ENCODE assay signal across 1 cellular context in the genomic region with DNA sequence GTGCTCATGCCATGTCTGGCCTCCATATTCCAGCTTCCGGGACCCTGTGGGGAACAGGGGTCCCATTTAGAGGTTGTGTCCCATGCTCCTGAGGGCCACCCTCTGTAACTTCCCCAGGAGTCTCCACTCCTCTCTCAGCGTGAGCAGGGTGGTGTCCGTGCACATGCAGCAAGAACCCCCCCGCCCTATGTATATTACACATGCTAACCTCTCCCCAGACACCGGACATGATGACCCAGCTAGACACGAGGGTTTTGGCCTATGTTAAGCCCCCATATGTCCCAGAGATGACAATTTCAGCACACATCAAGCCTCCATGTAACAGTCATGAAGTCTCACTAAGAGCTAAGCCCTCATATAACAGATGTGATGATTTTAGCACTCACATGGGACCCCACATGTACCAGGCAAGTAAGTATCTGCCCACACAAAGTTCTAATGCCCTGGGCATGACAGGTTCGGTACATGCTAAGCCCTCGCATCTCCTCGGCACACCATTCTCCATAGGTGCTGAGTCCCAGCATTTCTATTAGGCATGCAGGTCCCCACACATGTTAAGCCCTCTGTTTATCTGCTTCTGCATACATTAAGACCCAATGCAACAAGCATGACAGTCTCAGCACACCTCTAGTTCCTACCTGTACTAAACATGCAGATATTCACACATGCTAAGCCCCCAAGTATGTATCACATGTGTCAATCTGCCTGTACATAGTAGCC.
TF ChIP-seq lines count a peak whose summit lies in the region.

No MANE protein-coding gene starts in this region.

TF ChIP-seq in GM23338, 12 proteins besides CTCF, POLR2A, EP300 and RAD21:
- TF ChIP-seq JUNB (IDR thresholded peaks at IDR 0.05; ENCODE audit: unreplicated experiment) (no peak), EZH2phosphoT487 (IDR thresholded peaks at IDR 0.05; ENCODE audit: unreplicated experiment) (no peak), CREB1 (CRISPR knock-in tag; IDR thresholded peaks at IDR 0.05; ENCODE audit: low read depth) (no peak), POLR2AphosphoS5 (IDR thresholded peaks at IDR 0.05; ENCODE audit: low read depth) (no peak), ZNF331 (CRISPR knock-in tag; IDR thresholded peaks at IDR 0.05; ENCODE audit: low read depth) (no peak), EZH2 (IDR thresholded peaks at IDR 0.05; ENCODE audit: low read depth, unreplicated experiment) (no peak), ZNF114 (CRISPR knock-in tag; IDR thresholded peaks at IDR 0.05) (no peak), NANOG (IDR thresholded peaks at IDR 0.05; ENCODE audit: borderline replicate concordance) (no peak), STAT1 (IDR thresholded peaks at IDR 0.05; ENCODE audit: unreplicated experiment) (no peak)
- TF ChIP-seq, protein P1, sequence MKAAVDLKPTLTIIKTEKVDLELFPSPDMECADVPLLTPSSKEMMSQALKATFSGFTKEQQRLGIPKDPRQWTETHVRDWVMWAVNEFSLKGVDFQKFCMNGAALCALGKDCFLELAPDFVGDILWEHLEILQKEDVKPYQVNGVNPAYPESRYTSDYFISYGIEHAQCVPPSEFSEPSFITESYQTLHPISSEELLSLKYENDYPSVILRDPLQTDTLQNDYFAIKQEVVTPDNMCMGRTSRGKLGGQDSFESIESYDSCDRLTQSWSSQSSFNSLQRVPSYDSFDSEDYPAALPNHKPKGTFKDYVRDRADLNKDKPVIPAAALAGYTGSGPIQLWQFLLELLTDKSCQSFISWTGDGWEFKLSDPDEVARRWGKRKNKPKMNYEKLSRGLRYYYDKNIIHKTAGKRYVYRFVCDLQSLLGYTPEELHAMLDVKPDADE (IDR thresholded peaks at IDR 0.05) = no peak
- TF ChIP-seq, protein P2, sequence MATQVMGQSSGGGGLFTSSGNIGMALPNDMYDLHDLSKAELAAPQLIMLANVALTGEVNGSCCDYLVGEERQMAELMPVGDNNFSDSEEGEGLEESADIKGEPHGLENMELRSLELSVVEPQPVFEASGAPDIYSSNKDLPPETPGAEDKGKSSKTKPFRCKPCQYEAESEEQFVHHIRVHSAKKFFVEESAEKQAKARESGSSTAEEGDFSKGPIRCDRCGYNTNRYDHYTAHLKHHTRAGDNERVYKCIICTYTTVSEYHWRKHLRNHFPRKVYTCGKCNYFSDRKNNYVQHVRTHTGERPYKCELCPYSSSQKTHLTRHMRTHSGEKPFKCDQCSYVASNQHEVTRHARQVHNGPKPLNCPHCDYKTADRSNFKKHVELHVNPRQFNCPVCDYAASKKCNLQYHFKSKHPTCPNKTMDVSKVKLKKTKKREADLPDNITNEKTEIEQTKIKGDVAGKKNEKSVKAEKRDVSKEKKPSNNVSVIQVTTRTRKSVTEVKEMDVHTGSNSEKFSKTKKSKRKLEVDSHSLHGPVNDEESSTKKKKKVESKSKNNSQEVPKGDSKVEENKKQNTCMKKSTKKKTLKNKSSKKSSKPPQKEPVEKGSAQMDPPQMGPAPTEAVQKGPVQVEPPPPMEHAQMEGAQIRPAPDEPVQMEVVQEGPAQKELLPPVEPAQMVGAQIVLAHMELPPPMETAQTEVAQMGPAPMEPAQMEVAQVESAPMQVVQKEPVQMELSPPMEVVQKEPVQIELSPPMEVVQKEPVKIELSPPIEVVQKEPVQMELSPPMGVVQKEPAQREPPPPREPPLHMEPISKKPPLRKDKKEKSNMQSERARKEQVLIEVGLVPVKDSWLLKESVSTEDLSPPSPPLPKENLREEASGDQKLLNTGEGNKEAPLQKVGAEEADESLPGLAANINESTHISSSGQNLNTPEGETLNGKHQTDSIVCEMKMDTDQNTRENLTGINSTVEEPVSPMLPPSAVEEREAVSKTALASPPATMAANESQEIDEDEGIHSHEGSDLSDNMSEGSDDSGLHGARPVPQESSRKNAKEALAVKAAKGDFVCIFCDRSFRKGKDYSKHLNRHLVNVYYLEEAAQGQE (IDR thresholded peaks at IDR 0.05; ENCODE audit: unreplicated experiment) = no peak
- TF ChIP-seq, protein P3, sequence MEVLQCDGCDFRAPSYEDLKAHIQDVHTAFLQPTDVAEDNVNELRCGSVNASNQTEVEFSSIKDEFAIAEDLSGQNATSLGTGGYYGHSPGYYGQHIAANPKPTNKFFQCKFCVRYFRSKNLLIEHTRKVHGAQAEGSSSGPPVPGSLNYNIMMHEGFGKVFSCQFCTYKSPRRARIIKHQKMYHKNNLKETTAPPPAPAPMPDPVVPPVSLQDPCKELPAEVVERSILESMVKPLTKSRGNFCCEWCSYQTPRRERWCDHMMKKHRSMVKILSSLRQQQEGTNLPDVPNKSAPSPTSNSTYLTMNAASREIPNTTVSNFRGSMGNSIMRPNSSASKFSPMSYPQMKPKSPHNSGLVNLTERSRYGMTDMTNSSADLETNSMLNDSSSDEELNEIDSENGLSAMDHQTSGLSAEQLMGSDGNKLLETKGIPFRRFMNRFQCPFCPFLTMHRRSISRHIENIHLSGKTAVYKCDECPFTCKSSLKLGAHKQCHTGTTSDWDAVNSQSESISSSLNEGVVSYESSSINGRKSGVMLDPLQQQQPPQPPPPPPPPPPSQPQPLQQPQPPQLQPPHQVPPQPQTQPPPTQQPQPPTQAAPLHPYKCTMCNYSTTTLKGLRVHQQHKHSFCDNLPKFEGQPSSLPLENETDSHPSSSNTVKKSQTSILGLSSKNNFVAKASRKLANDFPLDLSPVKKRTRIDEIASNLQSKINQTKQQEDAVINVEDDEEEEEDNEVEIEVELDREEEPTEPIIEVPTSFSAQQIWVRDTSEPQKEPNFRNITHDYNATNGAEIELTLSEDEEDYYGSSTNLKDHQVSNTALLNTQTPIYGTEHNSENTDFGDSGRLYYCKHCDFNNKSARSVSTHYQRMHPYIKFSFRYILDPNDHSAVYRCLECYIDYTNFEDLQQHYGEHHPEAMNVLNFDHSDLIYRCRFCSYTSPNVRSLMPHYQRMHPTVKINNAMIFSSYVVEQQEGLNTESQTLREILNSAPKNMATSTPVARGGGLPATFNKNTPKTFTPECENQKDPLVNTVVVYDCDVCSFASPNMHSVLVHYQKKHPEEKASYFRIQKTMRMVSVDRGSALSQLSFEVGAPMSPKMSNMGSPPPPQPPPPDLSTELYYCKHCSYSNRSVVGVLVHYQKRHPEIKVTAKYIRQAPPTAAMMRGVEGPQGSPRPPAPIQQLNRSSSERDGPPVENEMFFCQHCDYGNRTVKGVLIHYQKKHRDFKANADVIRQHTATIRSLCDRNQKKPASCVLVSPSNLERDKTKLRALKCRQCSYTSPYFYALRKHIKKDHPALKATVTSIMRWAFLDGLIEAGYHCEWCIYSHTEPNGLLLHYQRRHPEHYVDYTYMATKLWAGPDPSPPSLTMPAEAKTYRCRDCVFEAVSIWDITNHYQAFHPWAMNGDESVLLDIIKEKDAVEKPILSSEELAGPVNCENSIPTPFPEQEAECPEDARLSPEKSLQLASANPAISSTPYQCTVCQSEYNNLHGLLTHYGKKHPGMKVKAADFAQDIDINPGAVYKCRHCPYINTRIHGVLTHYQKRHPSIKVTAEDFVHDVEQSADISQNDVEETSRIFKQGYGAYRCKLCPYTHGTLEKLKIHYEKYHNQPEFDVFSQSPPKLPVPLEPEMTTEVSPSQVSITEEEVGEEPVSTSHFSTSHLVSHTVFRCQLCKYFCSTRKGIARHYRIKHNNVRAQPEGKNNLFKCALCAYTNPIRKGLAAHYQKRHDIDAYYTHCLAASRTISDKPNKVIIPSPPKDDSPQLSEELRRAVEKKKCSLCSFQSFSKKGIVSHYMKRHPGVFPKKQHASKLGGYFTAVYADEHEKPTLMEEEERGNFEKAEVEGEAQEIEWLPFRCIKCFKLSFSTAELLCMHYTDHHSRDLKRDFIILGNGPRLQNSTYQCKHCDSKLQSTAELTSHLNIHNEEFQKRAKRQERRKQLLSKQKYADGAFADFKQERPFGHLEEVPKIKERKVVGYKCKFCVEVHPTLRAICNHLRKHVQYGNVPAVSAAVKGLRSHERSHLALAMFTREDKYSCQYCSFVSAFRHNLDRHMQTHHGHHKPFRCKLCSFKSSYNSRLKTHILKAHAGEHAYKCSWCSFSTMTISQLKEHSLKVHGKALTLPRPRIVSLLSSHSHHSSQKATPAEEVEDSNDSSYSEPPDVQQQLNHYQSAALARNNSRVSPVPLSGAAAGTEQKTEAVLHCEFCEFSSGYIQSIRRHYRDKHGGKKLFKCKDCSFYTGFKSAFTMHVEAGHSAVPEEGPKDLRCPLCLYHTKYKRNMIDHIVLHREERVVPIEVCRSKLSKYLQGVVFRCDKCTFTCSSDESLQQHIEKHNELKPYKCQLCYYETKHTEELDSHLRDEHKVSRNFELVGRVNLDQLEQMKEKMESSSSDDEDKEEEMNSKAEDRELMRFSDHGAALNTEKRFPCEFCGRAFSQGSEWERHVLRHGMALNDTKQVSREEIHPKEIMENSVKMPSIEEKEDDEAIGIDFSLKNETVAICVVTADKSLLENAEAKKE (CRISPR knock-in tag; IDR thresholded peaks at IDR 0.05) = no peak
